ENCODE assay signal across 10 cellular contexts in genomic region chr6:5728726-5729434, GRCh38.
DNase-seq lines count a peak whose midpoint lies in the region; ATAC-seq and TF ChIP-seq lines count a peak whose summit lies in the region.
"Had no signal": no experiment of that assay in that cellular context is flagged by ENCODE, and none has a peak within 500 bp of the region (broad histone marks: within the 10 kb centered on the region; RNA-seq: fewer than 3 reads in every experiment).

No MANE protein-coding gene starts in this region.

- no peak for TF ChIP-seq CTCF in upper lobe of right lung (IDR thresholded peaks at IDR 0.05)

- DNase-seq in NCI-H524 (lab: John Stamatoyannopoulos, UW) (peak; percentile 27 to 56), NCI-H524 treated with DMSO at 0.1 percent for 48 hours (lab: John Stamatoyannopoulos, UW) (no peak), NCI-H774 (lab: John Stamatoyannopoulos, UW) (peak; percentile 88), epithelial cell of prostate (ENCODE audit: low read depth, low spot score) (peak; percentile 8), upper lobe of right lung (peak; percentile 66), medulla oblongata (ENCODE audit: extremely low spot score) (no peak), ACHN (no peak)
- DNase-seq: GOT3, immature natural killer cell had no signal

- intact Hi-C loops in upper lobe of right lung (cut with DNase I): no loop called here

- no peaks in the 10 kb centered on the region for H3K4me1 ChIP-seq in upper lobe of right lung

- H3K27ac ChIP-seq in epithelial cell of prostate (peak overlapping the region; percentile 55), upper lobe of right lung (no peak overlapping the region)

- in situ Hi-C loops in ACHN (cut with HindIII; ENCODE audit: low pct_ligation_motif_present, low pct_unique_long_range_greater_than_20kb, low sequenced_read_pairs): no loop called here

- no peak overlapping the region for H3K4me3 ChIP-seq in upper lobe of right lung

- no peaks in the 10 kb centered on the region for H3K27me3 ChIP-seq in upper lobe of right lung

- ATAC-seq in upper lobe of right lung: peak; percentile 77
- no peak for ATAC-seq in GM18858 (IDR thresholded peaks at IDR 0.05; ENCODE audit: unreplicated experiment)

- H3K9me3 ChIP-seq in upper lobe of right lung: no peaks in the 10 kb centered on the region

- H3K36me3 ChIP-seq in upper lobe of right lung: no peaks in the 10 kb centered on the region

Comparison
In these comparisons a context has a peak if more than half of its experiments do, and no peak if none do; other contexts are left out.
1. DNase-seq: peak in NCI-H524 (2 of 2), NCI-H774 (single experiment), epithelial cell of prostate (single experiment) and upper lobe of right lung (single experiment); none in NCI-H524 treated with DMSO at 0.1 percent for 48 hours (single experiment), medulla oblongata (single experiment) and ACHN (single experiment).